In the genomic region with DNA sequence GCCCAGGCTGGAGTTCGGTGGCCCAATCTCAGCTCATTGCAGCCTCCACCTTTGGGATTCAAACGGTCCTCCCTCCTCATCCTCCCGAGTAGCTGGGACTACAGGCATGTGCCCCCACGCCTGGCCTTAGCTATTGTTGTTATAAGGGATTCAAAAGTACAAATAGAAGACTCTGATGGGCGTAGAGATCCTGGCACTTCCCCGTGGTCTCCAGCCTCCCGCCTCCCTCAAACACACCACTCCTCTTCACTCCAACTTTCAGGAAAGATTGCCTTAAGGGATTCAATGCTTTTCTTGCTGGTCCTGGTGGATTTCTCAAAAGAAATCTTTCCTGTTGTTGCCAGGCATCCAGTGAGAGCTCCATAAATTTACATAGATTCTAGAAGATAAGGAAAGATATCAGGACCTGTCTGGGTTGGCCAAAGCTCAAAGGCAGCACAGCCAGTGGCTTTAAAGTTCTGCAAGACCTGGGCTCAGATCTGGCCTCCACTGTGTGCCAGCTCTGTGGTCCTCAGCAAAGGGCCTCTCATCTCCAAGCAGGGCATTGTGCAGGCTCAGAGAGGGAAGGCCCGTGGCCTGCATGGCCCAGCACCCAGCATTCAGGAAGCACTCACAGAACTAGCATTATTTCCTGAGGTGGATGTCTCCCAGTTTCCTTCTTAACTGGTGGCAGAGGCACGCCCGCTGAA, we compare ENCODE assay signal across 11 cellular contexts. TPM values are rescaled to one million over a fixed set of nuclear protein-coding genes. Genes with fewer than 3 reads are reported as not detected.
DNase-seq lines count a peak whose midpoint lies in the region; ATAC-seq and TF ChIP-seq lines count a peak whose summit lies in the region.
"Had no signal": no experiment of that assay in that cellular context is flagged by ENCODE, and none has a peak within 500 bp of the region (broad histone marks: within the 10 kb centered on the region; RNA-seq: fewer than 3 reads in every experiment).

No MANE protein-coding gene starts in this region.

- ATAC-seq in heart right ventricle (peak in 1 of 8 donors; percentile 3), left ventricle myocardium superior (no peak)
- no peak for ATAC-seq in activated CD8-positive, alpha-beta memory T cell treated with anti-CD3 and anti-CD28 coated beads, Interleukin-2, amount 10 ng/mL, durations not matched to agents 7 days and 5 days

- H3K9me3 ChIP-seq in heart right ventricle (no peaks in the 10 kb centered on the region), mesodermal cell (ENCODE audit: control insufficient read depth, low read length) (no peaks in the 10 kb centered on the region)
- H3K9me3 ChIP-seq: Peyer's patch had no signal

- peak overlapping the region in 9 of 10 donors; percentile 13 to 86 (median 80) for H3K27ac ChIP-seq in heart right ventricle
- peak overlapping the region; percentile 62 for H3K27ac ChIP-seq in caudate nucleus (ENCODE audit: low read depth, low read length)
- no peak overlapping the region for H3K27ac ChIP-seq in mesodermal cell (ENCODE audit: low read depth, low read length, severe bottlenecking)
- H3K27ac ChIP-seq: Peyer's patch had no signal

- peak overlapping the region; percentile 47 to 83 (median 65) for H3K4me3 ChIP-seq in heart right ventricle
- H3K4me3 ChIP-seq in mesodermal cell (ENCODE audit: extremely low read depth, insufficient read depth, low read length, poor library complexity, severe bottlenecking), result peak overlapping the region; percentile 61

- H3K36me3 ChIP-seq in heart right ventricle (no peaks in the 10 kb centered on the region), mesodermal cell (ENCODE audit: control insufficient read depth, insufficient read depth, low read length) (no peaks in the 10 kb centered on the region)
- H3K36me3 ChIP-seq: Peyer's patch had no signal

- H3K4me1 ChIP-seq in heart right ventricle (peaks cover 9 to 63% (median 29%) of the 10 kb centered on the region in 9 donors), mesodermal cell (ENCODE audit: control insufficient read depth, insufficient read depth, low read length, poor library complexity, severe bottlenecking) (peaks cover 24% of the 10 kb centered on the region)

- DNase-seq in heart right ventricle (no peak), left ventricle myocardium superior (no peak), caudate nucleus (lab: John Stamatoyannopoulos, UW) (no peak), type B pancreatic cell (ENCODE audit: extremely low spot score, unreplicated experiment) (no peak), GM03348 (ENCODE audit: low spot score) (no peak), SW 1271 (lab: John Stamatoyannopoulos, UW) (no peak)
- DNase-seq in activated CD8-positive, alpha-beta memory T cell treated with anti-CD3 and anti-CD28 coated beads, Interleukin-2, amount 10 ng/mL, durations not matched to agents 7 days and 5 days, result no peak
- DNase-seq: Peyer's patch; stimulated activated naive CD4-positive, alpha-beta T cell treated with Interleukin-2 at 50 U/mL for 16 hours had no signal

- H3K4me1 Mint-ChIP-seq in type B pancreatic cell (ENCODE audit: unreplicated experiment), result peaks cover 27% of the 10 kb centered on the region
- H3K4me1 Mint-ChIP-seq in activated CD8-positive, alpha-beta memory T cell treated with anti-CD3 and anti-CD28 coated beads, Interleukin-2, amount 10 ng/mL, durations not matched to agents 7 days and 5 days, result peaks cover 8% of the 10 kb centered on the region

- no peaks in the 10 kb centered on the region for H3K36me3 Mint-ChIP-seq in type B pancreatic cell
- no peaks in the 10 kb centered on the region for H3K36me3 Mint-ChIP-seq in activated CD8-positive, alpha-beta memory T cell treated with anti-CD3 and anti-CD28 coated beads, Interleukin-2, amount 10 ng/mL, durations not matched to agents 7 days and 5 days

- peak overlapping the region; percentile 27 for H3K27ac Mint-ChIP-seq in type B pancreatic cell
- H3K27ac Mint-ChIP-seq in activated CD8-positive, alpha-beta memory T cell treated with anti-CD3 and anti-CD28 coated beads, Interleukin-2, amount 10 ng/mL, durations not matched to agents 7 days and 5 days, result no peak overlapping the region
- H3K27ac Mint-ChIP-seq: CD14-positive monocyte had no signal

- H3K27me3 ChIP-seq in heart right ventricle, result peaks cover 0 to 47% (median 37%) of the 10 kb centered on the region in 7 donors

- intact Hi-C loops in heart right ventricle (cut with DNase I), result no loop called here
- intact Hi-C loops in left ventricle myocardium superior (cut with micrococcal nuclease), result no loop called here

- H3K4me3 Mint-ChIP-seq in type B pancreatic cell, result peak overlapping the region; percentile 84
- H3K4me3 Mint-ChIP-seq in activated CD8-positive, alpha-beta memory T cell treated with anti-CD3 and anti-CD28 coated beads, Interleukin-2, amount 10 ng/mL, durations not matched to agents 7 days and 5 days, result no peak overlapping the region

- CTCF ChIA-PET in activated CD8-positive, alpha-beta memory T cell treated with anti-CD3 and anti-CD28 coated beads, Interleukin-2, amount 10 ng/mL, durations not matched to agents 7 days and 5 days (lab: Charles Lee), result no interaction called here

- H3K9me3 Mint-ChIP-seq in type B pancreatic cell, result no peaks in the 10 kb centered on the region
- no peaks in the 10 kb centered on the region for H3K9me3 Mint-ChIP-seq in activated CD8-positive, alpha-beta memory T cell treated with anti-CD3 and anti-CD28 coated beads, Interleukin-2, amount 10 ng/mL, durations not matched to agents 7 days and 5 days (ENCODE audit: low read depth)

- TF ChIP-seq CTCF in heart right ventricle (IDR thresholded peaks at IDR 0.05), result no peak
- no peak for TF ChIP-seq CTCF in type B pancreatic cell (conservative IDR thresholded peaks at IDR 0.05)

- H3K27me3 Mint-ChIP-seq in type B pancreatic cell, result peaks cover 6% of the 10 kb centered on the region
- H3K27me3 Mint-ChIP-seq in activated CD8-positive, alpha-beta memory T cell treated with anti-CD3 and anti-CD28 coated beads, Interleukin-2, amount 10 ng/mL, durations not matched to agents 7 days and 5 days, result peaks cover 40% of the 10 kb centered on the region

- WGBS in heart right ventricle, 2 donors, result 39 to 50% methylated on average over 10 of the region's 10 CpGs
- 44 to 61% methylated on average over 5 to 6 of the region's 10 CpGs for WGBS in mesodermal cell (ENCODE audit: insufficient coverage in 2 of 2), 2 experiments

RNA-seq across cellular contexts. Expression of a gene that starts 1.1 kb away (rescaled TPM):
- total RNA-seq in heart right ventricle, result 10 to 100 TPM in 8 of 10 donors, 1 to 10 TPM in 2; 9.6 to 93.2 (median 14.8) TPM
- 10 to 100 TPM; 15.3 to 25.2 TPM for polyA plus RNA-seq in heart right ventricle
- total RNA-seq in left ventricle myocardium superior, result 22.9 TPM
- 19.9 TPM for polyA plus RNA-seq in mesodermal cell (2013, experiment 1 of 2)
- 16.4 TPM for polyA plus RNA-seq in mesodermal cell (2013, experiment 2 of 2)
- 44.1 and 50.3 TPM in 2 replicates for total RNA-seq in type B pancreatic cell (ENCODE audit: low replicate concordance)
- total RNA-seq in activated CD8-positive, alpha-beta memory T cell treated with anti-CD3 and anti-CD28 coated beads, Interleukin-2, amount 10 ng/mL, durations not matched to agents 7 days and 5 days, result under 1 TPM; 0.12 to 0.23 TPM
- polyA plus RNA-seq: CD14-positive monocyte had no signal

RNA-seq across cellular contexts. Expression of a gene that starts 28.0 kb away (rescaled TPM):
- 10 to 100 TPM; 17.8 to 27.1 (median 23.6) TPM for total RNA-seq in heart right ventricle
- 10 to 100 TPM; 13.8 to 21.5 TPM for polyA plus RNA-seq in heart right ventricle
- total RNA-seq in left ventricle myocardium superior, result 28.9 TPM
- 25.9 TPM for polyA plus RNA-seq in mesodermal cell (2013, experiment 1 of 2)
- 20.7 TPM for polyA plus RNA-seq in mesodermal cell (2013, experiment 2 of 2)
- 51.0 and 67.1 TPM in 2 replicates for total RNA-seq in type B pancreatic cell (ENCODE audit: low replicate concordance)
- total RNA-seq in activated CD8-positive, alpha-beta memory T cell treated with anti-CD3 and anti-CD28 coated beads, Interleukin-2, amount 10 ng/mL, durations not matched to agents 7 days and 5 days, result 10 to 100 TPM; 58.3 to 79.9 TPM

Comparison
In these comparisons a context has a peak if more than half of its experiments do, and no peak if none do; other contexts are left out.
1. RNA of a gene that starts 1.1 kb away (total RNA-seq): 44.1 to 50.3 TPM in type B pancreatic cell, 22.9 TPM in left ventricle myocardium superior (single experiment) and 9.6 to 93.2 TPM in heart right ventricle; 0.12 to 0.23 TPM in activated CD8-positive, alpha-beta memory T cell treated with anti-CD3 and anti-CD28 coated beads, Interleukin-2, amount 10 ng/mL, durations not matched to agents 7 days and 5 days; every median in the first group is over 4 times any median in the second.